In the genomic region with DNA sequence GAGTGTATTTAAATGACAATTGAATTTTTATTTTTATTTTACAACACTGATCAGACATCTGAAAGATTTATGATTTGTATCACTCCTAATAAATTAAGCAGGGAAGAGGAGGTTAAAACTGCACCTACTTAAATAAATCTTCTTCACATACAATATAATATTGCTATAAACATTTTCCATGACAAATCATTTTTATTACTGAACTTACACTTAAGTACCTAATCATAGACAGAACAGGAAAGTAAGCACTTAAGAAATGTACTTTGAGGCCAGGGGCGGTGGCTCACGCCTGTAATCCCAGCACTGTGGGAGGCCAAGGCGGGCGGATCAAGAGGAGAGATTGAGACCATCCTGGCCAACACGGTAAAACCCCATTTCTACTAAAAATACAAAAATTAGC, we compare ENCODE assay signal across 1 cellular context.
TF ChIP-seq lines count a peak whose summit lies in the region.

No MANE protein-coding gene starts in this region.

TF ChIP-seq in IMR-90, 13 proteins besides CTCF, POLR2A, EP300 and RAD21:
- TF ChIP-seq, protein P1, sequence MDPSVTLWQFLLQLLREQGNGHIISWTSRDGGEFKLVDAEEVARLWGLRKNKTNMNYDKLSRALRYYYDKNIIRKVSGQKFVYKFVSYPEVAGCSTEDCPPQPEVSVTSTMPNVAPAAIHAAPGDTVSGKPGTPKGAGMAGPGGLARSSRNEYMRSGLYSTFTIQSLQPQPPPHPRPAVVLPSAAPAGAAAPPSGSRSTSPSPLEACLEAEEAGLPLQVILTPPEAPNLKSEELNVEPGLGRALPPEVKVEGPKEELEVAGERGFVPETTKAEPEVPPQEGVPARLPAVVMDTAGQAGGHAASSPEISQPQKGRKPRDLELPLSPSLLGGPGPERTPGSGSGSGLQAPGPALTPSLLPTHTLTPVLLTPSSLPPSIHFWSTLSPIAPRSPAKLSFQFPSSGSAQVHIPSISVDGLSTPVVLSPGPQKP (IDR thresholded peaks at IDR 0.05; ENCODE audit: borderline replicate concordance, low read depth, low read length), result no peak
- TF ChIP-seq BHLHE40 (IDR thresholded peaks at IDR 0.05; ENCODE audit: low read depth, low read length), result no peak
- no peak for TF ChIP-seq CEBPB (IDR thresholded peaks at IDR 0.05; ENCODE audit: low read depth, low read length)
- no peak for TF ChIP-seq MAFK (IDR thresholded peaks at IDR 0.05; ENCODE audit: low read depth, low read length)
- no peak for TF ChIP-seq MXI1 (IDR thresholded peaks at IDR 0.05; ENCODE audit: borderline replicate concordance, low read depth, low read length)
- no peak for TF ChIP-seq NFE2L2 (IDR thresholded peaks at IDR 0.05; ENCODE audit: low read depth, low read length)
- no peak for TF ChIP-seq CHD1 (IDR thresholded peaks at IDR 0.05; ENCODE audit: low read depth, low read length)
- no peak for TF ChIP-seq USF2 (IDR thresholded peaks at IDR 0.05; ENCODE audit: low read depth, low read length)
- no peak for TF ChIP-seq RFX5 (IDR thresholded peaks at IDR 0.05; ENCODE audit: low read depth, low read length)
- no peak for TF ChIP-seq FOS (IDR thresholded peaks at IDR 0.05; ENCODE audit: low read depth, low read length)
- TF ChIP-seq SMC3 (IDR thresholded peaks at IDR 0.05; ENCODE audit: low read depth, low read length), result no peak
- TF ChIP-seq MAZ (IDR thresholded peaks at IDR 0.05; ENCODE audit: borderline replicate concordance, low read depth, low read length), result no peak
- no peak for TF ChIP-seq RCOR1 (IDR thresholded peaks at IDR 0.05; ENCODE audit: insufficient replicate concordance, low read length)
